Comparison of ENCODE assay signal across 36 cellular contexts in the genomic region with DNA sequence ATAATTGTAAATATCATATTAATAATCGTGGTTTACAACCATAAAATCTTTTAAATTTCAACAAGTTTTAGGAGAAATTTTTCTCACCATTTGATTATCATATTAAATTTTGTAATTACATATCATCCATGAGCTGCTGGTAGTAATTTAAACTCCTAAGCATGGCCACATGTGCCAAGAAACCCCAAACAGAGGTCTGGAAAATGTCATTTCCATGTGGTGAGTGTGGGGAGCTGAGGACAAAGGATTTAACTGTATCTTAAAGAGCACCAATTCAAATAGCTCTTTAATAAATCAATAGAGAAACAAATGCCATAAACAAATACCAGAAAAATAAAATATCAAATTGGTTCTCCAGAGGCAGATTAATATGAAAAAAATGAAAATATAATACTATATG.
"Had no signal": no experiment of that assay in that cellular context is flagged by ENCODE, and none has a peak within 500 bp of the region (broad histone marks: within the 10 kb centered on the region; RNA-seq: fewer than 3 reads in every experiment).

No MANE protein-coding gene starts in this region.

- H3K9ac ChIP-seq: KMS-11 had no signal

- H2AFZ ChIP-seq: PC-9 had no signal

- H3K27ac ChIP-seq: cardiac muscle cell, PC-9, RWPE1, VCaP had no signal

- ATAC-seq: activated CD8-positive, alpha-beta memory T cell treated with anti-CD3 and anti-CD28 coated beads, Interleukin-2, amount 10 ng/mL, durations not matched to agents 7 days and 5 days; activated T-cell treated with anti-CD3 and anti-CD28 coated beads, Interleukin-2, amount 50 U/mL, for 72 hours; activated T-helper 17 cell treated with anti-CD3 and anti-CD28 coated beads, Interleukin-2, amount 50 U/mL, for 72 hours; Right ventricle myocardium inferior had no signal

- H3K9me3 Mint-ChIP-seq: activated B cell treated with CpG ODN at 0.5 μM for 24 hours; activated CD4-positive, alpha-beta memory T cell treated with anti-CD3 and anti-CD28 coated beads, Interleukin-2, amount 10 ng/mL, durations not matched to agents 7 days and 5 days; activated naive CD8-positive, alpha-beta T cell treated with anti-CD3 and anti-CD28 coated beads for 36 hours; activated T-cell treated with anti-CD3 and anti-CD28 coated beads, Interleukin-2, amount 50 U/mL, for 72 hours; activated T-helper 17 cell treated with anti-CD3 and anti-CD28 coated beads, Interleukin-2, amount 50 U/mL, for 72 hours; central memory CD8-positive, alpha-beta T cell; T-helper 1 cell treated with Interleukin-12 subunit alpha and Interleukin-12 subunit beta and Interleukin-4 antibody, amounts not matched to agents 30 μg/mL and 1 μg/mL, for 36 hours; T-helper 2 cell treated with Interferon-gamma antibody and Interleukin-4, amounts not matched to agents 5 μg/mL and 100 μg/mL, for 36 hours had no signal

- H3K4me3 ChIP-seq: ascending aorta, cardiac muscle cell, PC-9 had no signal

- H3K9me3 ChIP-seq: ascending aorta had no signal

- H3K27me3 ChIP-seq: ascending aorta, cardiac muscle cell had no signal

- H3K4me3 Mint-ChIP-seq: activated CD4-positive, alpha-beta memory T cell treated with anti-CD3 and anti-CD28 coated beads, Interleukin-2, amount 10 ng/mL, durations not matched to agents 7 days and 5 days; activated CD8-positive, alpha-beta memory T cell treated with anti-CD3 and anti-CD28 coated beads, Interleukin-2, amount 10 ng/mL, durations not matched to agents 7 days and 5 days; activated naive CD8-positive, alpha-beta T cell treated with anti-CD3 and anti-CD28 coated beads for 36 hours; activated T-cell treated with anti-CD3 and anti-CD28 coated beads, Interleukin-2, amount 50 U/mL, for 72 hours; activated T-helper 17 cell treated with anti-CD3 and anti-CD28 coated beads, Interleukin-2, amount 50 U/mL, for 72 hours; central memory CD8-positive, alpha-beta T cell; T-helper 1 cell treated with Interleukin-12 subunit alpha and Interleukin-12 subunit beta and Interleukin-4 antibody, amounts not matched to agents 30 μg/mL and 1 μg/mL, for 36 hours; T-helper 2 cell treated with Interferon-gamma antibody and Interleukin-4, amounts not matched to agents 5 μg/mL and 100 μg/mL, for 36 hours had no signal

- H3K27me3 Mint-ChIP-seq: activated B cell treated with CpG ODN at 0.5 μM for 24 hours; activated CD4-positive, alpha-beta memory T cell treated with anti-CD3 and anti-CD28 coated beads, Interleukin-2, amount 10 ng/mL, durations not matched to agents 7 days and 5 days; activated CD8-positive, alpha-beta memory T cell treated with anti-CD3 and anti-CD28 coated beads, Interleukin-2, amount 10 ng/mL, durations not matched to agents 7 days and 5 days; activated naive CD8-positive, alpha-beta T cell treated with anti-CD3 and anti-CD28 coated beads for 36 hours; activated T-helper 17 cell treated with anti-CD3 and anti-CD28 coated beads, Interleukin-2, amount 50 U/mL, for 72 hours; central memory CD8-positive, alpha-beta T cell had no signal

- H3K27ac Mint-ChIP-seq: activated CD4-positive, alpha-beta memory T cell treated with anti-CD3 and anti-CD28 coated beads, Interleukin-2, amount 10 ng/mL, durations not matched to agents 7 days and 5 days; activated naive CD8-positive, alpha-beta T cell treated with anti-CD3 and anti-CD28 coated beads for 36 hours; activated T-helper 17 cell treated with anti-CD3 and anti-CD28 coated beads, Interleukin-2, amount 50 U/mL, for 72 hours; T-helper 1 cell treated with Interleukin-12 subunit alpha and Interleukin-12 subunit beta and Interleukin-4 antibody, amounts not matched to agents 30 μg/mL and 1 μg/mL, for 36 hours; T-helper 2 cell treated with Interferon-gamma antibody and Interleukin-4, amounts not matched to agents 5 μg/mL and 100 μg/mL, for 36 hours had no signal

- FAIRE-seq: RCC 7860 had no signal

- H3K4me2 ChIP-seq: PC-9 had no signal

- DNase-seq: activated B cell treated with CpG ODN at 0.5 μM for 24 hours; activated CD4-positive, alpha-beta memory T cell treated with anti-CD3 and anti-CD28 coated beads, Interleukin-2, amount 10 ng/mL, durations not matched to agents 7 days and 5 days; activated CD4-positive, alpha-beta T cell treated with anti-CD3 and anti-CD28 coated beads for 4 hours; activated CD4-positive, alpha-beta T cell treated with anti-CD3 and anti-CD28 coated beads, Interleukin-2, amount 50 U/mL, for 1 hour; activated CD4-positive, CD25-positive, alpha-beta regulatory T cell treated with anti-CD3 and anti-CD28 coated beads, Interleukin-2, amount 50 U/mL, for 72 hours; activated CD8-positive, alpha-beta memory T cell treated with anti-CD3 and anti-CD28 coated beads for 24 hours; activated CD8-positive, alpha-beta memory T cell treated with anti-CD3 and anti-CD28 coated beads, Interleukin-2, amount 10 ng/mL, durations not matched to agents 7 days and 5 days; activated effector memory CD4-positive, alpha-beta T cell treated with anti-CD3 and anti-CD28 coated beads, Interleukin-2, amount 50 U/mL, for 16 hours; activated naive CD4-positive, alpha-beta T cell; activated naive CD4-positive, alpha-beta T cell treated with anti-CD3 and anti-CD28 coated beads, Interleukin-2, amount 50 U/mL, for 16 hours; activated naive CD8-positive, alpha-beta T cell treated with anti-CD3 and anti-CD28 coated beads for 36 hours; activated T-cell treated with anti-CD3 and anti-CD28 coated beads, Interleukin-2, amount 50 U/mL, for 1 hour; activated T-cell treated with anti-CD3 and anti-CD28 coated beads, Interleukin-2, amount 50 U/mL, for 72 hours; amygdala; NCI-H1092 treated with DMSO at 0.1 percent for 48 hours; NCI-H1417 treated with DMSO at 0.1 percent for 48 hours; NCI-H187 treated with DMSO at 0.1 percent for 48 hours; NCI-H2081; NCI-H2171 treated with DMSO at 0.1 percent for 48 hours; NCI-H2227 treated with DMSO at 0.1 percent for 48 hours; NCI-H446; NCI-H510A treated with DMSO at 0.1 percent for 48 hours; NK-92 treated with Interleukin-12 subunit alpha and Interleukin-12 subunit beta, amount 100 ng/mL, for 24 hours; PC-9; SIG-M5 had no signal
